7 cellular contexts compared by ENCODE assay signal in genomic region chrX:154443479-154443910, GRCh38. TPM values are rescaled to one million over a fixed set of nuclear protein-coding genes. Genes with fewer than 3 reads are reported as not detected.
A peak's percentile ranks its signal among the peaks of the same experiment; 100 is the strongest.
DNase-seq lines count a peak whose midpoint lies in the region; ATAC-seq and TF ChIP-seq lines count a peak whose summit lies in the region.

No MANE protein-coding gene starts in this region.

- H3K27me3 Mint-ChIP-seq in GM23338 (ENCODE audit: insufficient read depth, low read depth, poor library complexity): peaks cover 9% of the 10 kb centered on the region

- peak overlapping the region; percentile 73 for H3K4me3 Mint-ChIP-seq in GM23338

- TF ChIP-seq CTCF in GM23338 (conservative IDR thresholded peaks at IDR 0.05; ENCODE audit: low read depth in 2 of 2) (no peak), RWPE2 (IDR thresholded peaks at IDR 0.05; ENCODE audit: poor library complexity, severe bottlenecking) (no peak), fibroblast of mammary gland (conservative IDR thresholded peaks at IDR 0.05; ENCODE audit: control insufficient read depth, insufficient read depth, low read depth, low read length) (no peak)

- H4K20me1 ChIP-seq in GM23338 (replicated peaks; ENCODE audit: insufficient read depth): no peaks in the 10 kb centered on the region

- H3K4me1 ChIP-seq in GM23338 (ENCODE audit: insufficient read depth) (0 out of 2 replicates have a peak, but pooled peaks cover 3% of the 10 kb centered on the region), RWPE2 (ENCODE audit: insufficient read depth, poor library complexity, severe bottlenecking) (no peaks in the 10 kb centered on the region)

- H3K9me3 Mint-ChIP-seq in GM23338: no peaks in the 10 kb centered on the region

- peak overlapping the region; percentile 78 for H3K4me2 ChIP-seq in GM23338

- peaks cover 19% of the 10 kb centered on the region; the same call in 2 of the 3 replicates for H3K36me3 Mint-ChIP-seq in GM23338 (ENCODE audit: low read depth)

- H3K36me3 ChIP-seq in GM23338 (ENCODE audit: insufficient read depth) (no peaks in the 10 kb centered on the region), RWPE2 (ENCODE audit: low read depth) (peaks cover 22% of the 10 kb centered on the region)

- peak; percentile 45 for ATAC-seq in GM23338
- peak; percentile 21; the same call in 2 of the 3 replicates for ATAC-seq in RWPE2 (ENCODE audit: low read depth)
- ATAC-seq in HG03521 (IDR thresholded peaks at IDR 0.05; ENCODE audit: unreplicated experiment): no peak

- peaks cover 4% of the 10 kb centered on the region for H3K79me2 ChIP-seq in GM23338 (replicated peaks; ENCODE audit: insufficient read depth)

- no peak overlapping the region for H3K27ac Mint-ChIP-seq in GM23338

- no peaks in the 10 kb centered on the region for H3K9me2 ChIP-seq in GM23338 (ENCODE audit: insufficient read depth)

- H3K4me1 Mint-ChIP-seq in GM23338: peaks cover 3% of the 10 kb centered on the region; the same call in 1 of the 3 replicates

- H3K27ac ChIP-seq in GM23338 (ENCODE audit: low read depth) (no peak overlapping the region), RWPE2 (ENCODE audit: poor library complexity, severe bottlenecking) (peak overlapping the region; percentile 55)

- no peak overlapping the region for H2AFZ ChIP-seq in GM23338

- H3K27me3 ChIP-seq in GM23338 (ENCODE audit: insufficient read depth) (no peaks in the 10 kb centered on the region), RWPE2 (ENCODE audit: insufficient read depth, poor library complexity, severe bottlenecking) (no peaks in the 10 kb centered on the region)

- DNase-seq in GM23338 (ENCODE audit: low spot score) (peak; percentile 30), RWPE2 (ENCODE audit: low spot score) (no peak), fibroblast of mammary gland (ENCODE audit: low read depth) (no peak), retina (peak; percentile 28), GF-D8 (lab: John Stamatoyannopoulos, UW) (no peak), C1 segment of cervical spinal cord (lab: John Stamatoyannopoulos, UW) (no peak)

- H3F3A ChIP-seq in GM23338 (replicated peaks; ENCODE audit: low read depth): no peaks in the 10 kb centered on the region

- H3K4me3 ChIP-seq in GM23338 (peak overlapping the region; percentile 51), RWPE2 (ENCODE audit: severe bottlenecking) (peak overlapping the region; percentile 84), fibroblast of mammary gland (ENCODE audit: control insufficient read depth, low read depth, low read length) (peak overlapping the region; percentile 13)

- no peaks in the 10 kb centered on the region for H3K9me3 ChIP-seq in RWPE2 (ENCODE audit: severe bottlenecking)

TF ChIP-seq in GM23338, 12 proteins besides CTCF, POLR2A, EP300 and RAD21 (continues in another document):
- TF ChIP-seq ZNF331 (CRISPR knock-in tag; IDR thresholded peaks at IDR 0.05; ENCODE audit: low read depth) (no peak), EZH2 (IDR thresholded peaks at IDR 0.05; ENCODE audit: low read depth, unreplicated experiment) (no peak), POLR2AphosphoS5 (IDR thresholded peaks at IDR 0.05; ENCODE audit: low read depth) (no peak), JUNB (IDR thresholded peaks at IDR 0.05; ENCODE audit: unreplicated experiment) (no peak), CREB1 (CRISPR knock-in tag; IDR thresholded peaks at IDR 0.05; ENCODE audit: low read depth) (no peak), NANOG (IDR thresholded peaks at IDR 0.05; ENCODE audit: borderline replicate concordance) (no peak), ETS1 (IDR thresholded peaks at IDR 0.05) (no peak)
- TF ChIP-seq, protein P1, sequence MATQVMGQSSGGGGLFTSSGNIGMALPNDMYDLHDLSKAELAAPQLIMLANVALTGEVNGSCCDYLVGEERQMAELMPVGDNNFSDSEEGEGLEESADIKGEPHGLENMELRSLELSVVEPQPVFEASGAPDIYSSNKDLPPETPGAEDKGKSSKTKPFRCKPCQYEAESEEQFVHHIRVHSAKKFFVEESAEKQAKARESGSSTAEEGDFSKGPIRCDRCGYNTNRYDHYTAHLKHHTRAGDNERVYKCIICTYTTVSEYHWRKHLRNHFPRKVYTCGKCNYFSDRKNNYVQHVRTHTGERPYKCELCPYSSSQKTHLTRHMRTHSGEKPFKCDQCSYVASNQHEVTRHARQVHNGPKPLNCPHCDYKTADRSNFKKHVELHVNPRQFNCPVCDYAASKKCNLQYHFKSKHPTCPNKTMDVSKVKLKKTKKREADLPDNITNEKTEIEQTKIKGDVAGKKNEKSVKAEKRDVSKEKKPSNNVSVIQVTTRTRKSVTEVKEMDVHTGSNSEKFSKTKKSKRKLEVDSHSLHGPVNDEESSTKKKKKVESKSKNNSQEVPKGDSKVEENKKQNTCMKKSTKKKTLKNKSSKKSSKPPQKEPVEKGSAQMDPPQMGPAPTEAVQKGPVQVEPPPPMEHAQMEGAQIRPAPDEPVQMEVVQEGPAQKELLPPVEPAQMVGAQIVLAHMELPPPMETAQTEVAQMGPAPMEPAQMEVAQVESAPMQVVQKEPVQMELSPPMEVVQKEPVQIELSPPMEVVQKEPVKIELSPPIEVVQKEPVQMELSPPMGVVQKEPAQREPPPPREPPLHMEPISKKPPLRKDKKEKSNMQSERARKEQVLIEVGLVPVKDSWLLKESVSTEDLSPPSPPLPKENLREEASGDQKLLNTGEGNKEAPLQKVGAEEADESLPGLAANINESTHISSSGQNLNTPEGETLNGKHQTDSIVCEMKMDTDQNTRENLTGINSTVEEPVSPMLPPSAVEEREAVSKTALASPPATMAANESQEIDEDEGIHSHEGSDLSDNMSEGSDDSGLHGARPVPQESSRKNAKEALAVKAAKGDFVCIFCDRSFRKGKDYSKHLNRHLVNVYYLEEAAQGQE (IDR thresholded peaks at IDR 0.05; ENCODE audit: unreplicated experiment): no peak

RNA-seq across cellular contexts. Expression of gene FAM50A, which starts 0.4 kb away (rescaled TPM):
- total RNA-seq in GM23338 (2014; rRNA removed; shearing (Covaris generic)): 20.9 and 23.9 TPM in 2 replicates
- 77.6 and 91.3 TPM in 2 replicates for polyA plus RNA-seq in GM23338 (2016; fragmentation: Nextera tagmentation; extraction: Ambion mirVana)

RNA-seq across cellular contexts. Expression of gene GDI1, which starts 6.5 kb away (rescaled TPM):
- total RNA-seq in GM23338 (2014; rRNA removed; shearing (Covaris generic)): 95.9 and 96.1 TPM in 2 replicates
- 48.5 and 49.1 TPM in 2 replicates for polyA plus RNA-seq in GM23338 (2016; fragmentation: Nextera tagmentation; extraction: Ambion mirVana)

RNA-seq across cellular contexts. Expression of gene PLXNA3, which starts 14.6 kb away (rescaled TPM):
- 5.4 and 7.0 TPM in 2 replicates for total RNA-seq in GM23338 (2014; rRNA removed; shearing (Covaris generic))
- 2.7 and 4.1 TPM in 2 replicates for polyA plus RNA-seq in GM23338 (2016; fragmentation: Nextera tagmentation; extraction: Ambion mirVana)

RNA-seq across cellular contexts. Expression of gene ATP6AP1, which starts 15.0 kb away (rescaled TPM):
- total RNA-seq in GM23338 (2014; rRNA removed; shearing (Covaris generic)): 52.1 and 53.4 TPM in 2 replicates
- 37.7 and 39.4 TPM in 2 replicates for polyA plus RNA-seq in GM23338 (2016; fragmentation: Nextera tagmentation; extraction: Ambion mirVana)

RNA-seq across cellular contexts. Expression of gene TAFAZZIN, which starts 32.2 kb away (rescaled TPM):
- 36.0 and 43.3 TPM in 2 replicates for total RNA-seq in GM23338 (2014; rRNA removed; shearing (Covaris generic))
- polyA plus RNA-seq in GM23338 (2016; fragmentation: Nextera tagmentation; extraction: Ambion mirVana): 24.1 and 26.1 TPM in 2 replicates

Comparison
In these comparisons a context has a peak if more than half of its experiments do, and no peak if none do; other contexts are left out.
1. DNase-seq: peak in GM23338 (single experiment) and retina (single experiment); none in RWPE2 (single experiment), fibroblast of mammary gland (single experiment), GF-D8 (single experiment) and C1 segment of cervical spinal cord (0 of 14).
2. H3K4me3 ChIP-seq: peak in every context shown above with its lines; median percentile 84 in RWPE2; 51 in GM23338; 13 in fibroblast of mammary gland.